ENCODE assay signal across 9 cellular contexts in the genomic region with DNA sequence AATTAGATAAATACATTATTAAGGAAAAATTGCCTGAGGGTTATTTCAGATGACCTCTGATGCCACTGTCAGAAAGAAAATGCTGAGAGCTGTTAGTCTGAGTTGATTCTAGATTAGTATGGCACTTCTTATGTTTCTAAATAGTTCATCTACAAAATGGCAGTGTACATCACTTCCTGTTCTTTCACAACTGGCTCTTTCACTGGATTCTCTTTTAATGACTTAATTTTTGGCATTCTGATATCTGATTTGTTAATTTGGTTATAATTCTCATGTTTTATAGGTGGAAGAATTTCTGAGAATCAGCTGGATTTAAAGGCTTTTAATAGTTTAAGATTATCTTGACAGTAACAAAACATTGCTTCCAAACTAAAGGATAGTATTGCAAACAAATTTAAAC. TPM values are rescaled to one million over a fixed set of nuclear protein-coding genes. Genes with fewer than 3 reads are reported as not detected.
DNase-seq lines count a peak whose midpoint lies in the region; ATAC-seq and TF ChIP-seq lines count a peak whose summit lies in the region.
"Had no signal": no experiment of that assay in that cellular context is flagged by ENCODE, and none has a peak within 500 bp of the region (broad histone marks: within the 10 kb centered on the region; RNA-seq: fewer than 3 reads in every experiment).

No MANE protein-coding gene starts in this region.

- no peaks in the 10 kb centered on the region; the same call in 1 of the 2 replicates for H3K27me3 Mint-ChIP-seq in HFFc6 (ENCODE audit: insufficient read depth)
- H3K27me3 Mint-ChIP-seq in MCF 10A (ENCODE audit: insufficient read depth, unreplicated experiment): no peaks in the 10 kb centered on the region
- H3K27me3 Mint-ChIP-seq in stimulated activated memory B cell treated with anti-CD40 and anti-IgM and Interleukin-4, amounts not matched to agents 10 μg/mL and 1 μg/mL and 100 μg/mL, for 72 hours: no peaks in the 10 kb centered on the region
- H3K27me3 Mint-ChIP-seq in stimulated activated naive B cell treated with anti-CD40 and anti-IgM and Interleukin-4, amounts not matched to agents 10 μg/mL and 1 μg/mL and 100 μg/mL, for 72 hours: no peaks in the 10 kb centered on the region

- H3K79me1 ChIP-seq in mesenchymal stem cell (replicated peaks; ENCODE audit: low read length, poor library complexity, severe bottlenecking): no peaks in the 10 kb centered on the region

- BruUV-seq in MCF 10A (replicated peaks; lab: Mats Ljungman, UMichigan): no TSS peak

- H3K36me3 Mint-ChIP-seq in HFFc6 (ENCODE audit: low read depth) (peaks cover 13% of the 10 kb centered on the region), MCF 10A (ENCODE audit: insufficient read depth, unreplicated experiment) (peaks cover 33% of the 10 kb centered on the region)
- H3K36me3 Mint-ChIP-seq in stimulated activated memory B cell treated with anti-CD40 and anti-IgM and Interleukin-4, amounts not matched to agents 10 μg/mL and 1 μg/mL and 100 μg/mL, for 72 hours: peaks cover 8% of the 10 kb centered on the region
- peaks cover 10 to 11% of the 10 kb centered on the region in 2 donors for H3K36me3 Mint-ChIP-seq in stimulated activated naive B cell treated with anti-CD40 and anti-IgM and Interleukin-4, amounts not matched to agents 10 μg/mL and 1 μg/mL and 100 μg/mL, for 72 hours

- no peak overlapping the region for H3K9ac ChIP-seq in BLaER1
- H3K9ac ChIP-seq in mesenchymal stem cell (ENCODE audit: low read length): peak overlapping the region; percentile 65

- no peak overlapping the region for H4K8ac ChIP-seq in mesenchymal stem cell (ENCODE audit: low read length)

- H3K4ac ChIP-seq in mesenchymal stem cell (ENCODE audit: low read depth in 1 of 2, low read length in 2 of 2): no peak overlapping the region

- CTCF ChIA-PET in MCF 10A (lab: Yijun Ruan, JAX): interaction anchor here (0.7 to 2.2 kb wide), 2 partner anchors 12 to 23 kb away, joined by 3 to 9 read pairs; no protein-coding TSS in a partner anchor

- H2BK12ac ChIP-seq in mesenchymal stem cell (ENCODE audit: low read length in 2 of 2): no peak overlapping the region

- H4K20me1 ChIP-seq in BLaER1: peaks cover 71% of the 10 kb centered on the region

- H3K4me2 ChIP-seq in BLaER1: peak overlapping the region; percentile 93
- H3K4me2 ChIP-seq in mesenchymal stem cell (ENCODE audit: low read length, poor library complexity, severe bottlenecking): no peak overlapping the region

- H3K4me3 Mint-ChIP-seq in HFFc6: peak overlapping the region; percentile 98
- peak overlapping the region; percentile 96 for H3K4me3 Mint-ChIP-seq in MCF 10A (ENCODE audit: unreplicated experiment)
- H3K4me3 Mint-ChIP-seq in stimulated activated memory B cell treated with anti-CD40 and anti-IgM and Interleukin-4, amounts not matched to agents 10 μg/mL and 1 μg/mL and 100 μg/mL, for 72 hours: no peak overlapping the region
- no peak overlapping the region for H3K4me3 Mint-ChIP-seq in stimulated activated naive B cell treated with anti-CD40 and anti-IgM and Interleukin-4, amounts not matched to agents 10 μg/mL and 1 μg/mL and 100 μg/mL, for 72 hours

- H3K4me1 ChIP-seq in BLaER1 (peaks cover 27% of the 10 kb centered on the region), mesenchymal stem cell (ENCODE audit: control insufficient read depth, insufficient read depth, low read depth, low read length) (peaks cover 1% of the 10 kb centered on the region)

- no peak overlapping the region for H4K91ac ChIP-seq in mesenchymal stem cell (ENCODE audit: low read length)

- H3K18ac ChIP-seq in mesenchymal stem cell (ENCODE audit: low read depth in 1 of 2, low read length in 2 of 2): no peak overlapping the region

- no peak overlapping the region for H2AFZ ChIP-seq in mesenchymal stem cell (ENCODE audit: low read depth, low read length)

- intact Hi-C loops in MCF 10A (cut with micrococcal nuclease): loop anchor here (10.0 kb wide), 1 partner anchor 51 kb away; no protein-coding TSS in a partner anchor

- H3K4me1 Mint-ChIP-seq in HFFc6 (ENCODE audit: low read depth) (peaks cover 41% of the 10 kb centered on the region), MCF 10A (ENCODE audit: insufficient read depth, unreplicated experiment) (peaks cover 26% of the 10 kb centered on the region)
- H3K4me1 Mint-ChIP-seq in stimulated activated memory B cell treated with anti-CD40 and anti-IgM and Interleukin-4, amounts not matched to agents 10 μg/mL and 1 μg/mL and 100 μg/mL, for 72 hours: peaks cover 52% of the 10 kb centered on the region
- peaks cover 14 to 49% of the 10 kb centered on the region in 2 donors for H3K4me1 Mint-ChIP-seq in stimulated activated naive B cell treated with anti-CD40 and anti-IgM and Interleukin-4, amounts not matched to agents 10 μg/mL and 1 μg/mL and 100 μg/mL, for 72 hours

- no peak overlapping the region for H2AK5ac ChIP-seq in mesenchymal stem cell (ENCODE audit: low read length, severe bottlenecking)

- in situ Hi-C loops in ACHN (cut with HindIII; ENCODE audit: low pct_ligation_motif_present, low pct_unique_long_range_greater_than_20kb, low sequenced_read_pairs): no loop called here

- H2BK15ac ChIP-seq in mesenchymal stem cell (ENCODE audit: low read depth, poor library complexity, severe bottlenecking): no peak overlapping the region

- H3K9me3 ChIP-seq in BLaER1 (no peaks in the 10 kb centered on the region), mesenchymal stem cell (ENCODE audit: control insufficient read depth, low read length) (no peaks in the 10 kb centered on the region)

- H3K4me3 ChIP-seq in BLaER1 (no peak overlapping the region), mesenchymal stem cell (ENCODE audit: insufficient read depth in 1 of 2, low read depth in 1 of 2, low read length in 2 of 2) (peak overlapping the region in 1 of 2 experiments; percentile 93)

- TF ChIP-seq CTCF in HFFc6 (IDR thresholded peaks at IDR 0.05): no peak
- no peak for TF ChIP-seq CTCF in MCF 10A (IDR thresholded peaks at IDR 0.05; ENCODE audit: unreplicated experiment)

- peak overlapping the region; percentile 55 for H3K27ac Mint-ChIP-seq in HFFc6
- H3K27ac Mint-ChIP-seq in MCF 10A (ENCODE audit: low read depth, unreplicated experiment): peak overlapping the region; percentile 94
- no peak overlapping the region for H3K27ac Mint-ChIP-seq in stimulated activated memory B cell treated with anti-CD40 and anti-IgM and Interleukin-4, amounts not matched to agents 10 μg/mL and 1 μg/mL and 100 μg/mL, for 72 hours
- H3K27ac Mint-ChIP-seq in stimulated activated naive B cell treated with anti-CD40 and anti-IgM and Interleukin-4, amounts not matched to agents 10 μg/mL and 1 μg/mL and 100 μg/mL, for 72 hours: no peak overlapping the region

- H3K27me3 ChIP-seq in BLaER1: no peaks in the 10 kb centered on the region
- H3K27me3 ChIP-seq in mesenchymal stem cell (ENCODE audit: control insufficient read depth in 1 of 2, insufficient read depth in 1 of 2, low read length in 2 of 2): no peaks in the 10 kb centered on the region

- no peak overlapping the region for H3K23ac ChIP-seq in mesenchymal stem cell (ENCODE audit: low read length in 2 of 2)

- H3K27ac ChIP-seq in BLaER1: no peak overlapping the region
- no peak overlapping the region for H3K27ac ChIP-seq in mesenchymal stem cell (ENCODE audit: low read length, poor library complexity, severe bottlenecking)

- H2BK5ac ChIP-seq in mesenchymal stem cell (ENCODE audit: low read depth, low read length, poor library complexity, severe bottlenecking): no peak overlapping the region

- no peak overlapping the region for H2BK120ac ChIP-seq in mesenchymal stem cell (ENCODE audit: low read depth, low read length)

- no peak overlapping the region for H3K14ac ChIP-seq in mesenchymal stem cell (ENCODE audit: low read length in 2 of 2)

- H3K36me3 ChIP-seq in BLaER1 (peaks cover 24% of the 10 kb centered on the region), mesenchymal stem cell (ENCODE audit: control insufficient read depth in 1 of 2, insufficient read depth in 2 of 2, low read depth in 1 of 2, low read length in 2 of 2) (peaks cover 1 to 6% of the 10 kb centered on the region in 2 experiments)

- DNase-seq in HFFc6 (no peak), MCF 10A (ENCODE audit: unreplicated experiment) (no peak), mesenchymal stem cell (peak; percentile 63), ACHN (no peak)
- DNase-seq in stimulated activated naive B cell treated with anti-CD40 and anti-IgM and Interleukin-4, amounts not matched to agents 10 μg/mL and 1 μg/mL and 100 μg/mL, for 72 hours: no peak
- DNase-seq: activated CD8-positive, alpha-beta memory T cell treated with anti-CD3 and anti-CD28 coated beads, Interleukin-2, amount 50 U/mL, for 48 hours had no signal

- POLR2A ChIA-PET in MCF 10A (lab: Yijun Ruan, JAX): interaction anchor here (0.6 to 3.9 kb wide), 11 partner anchors 9 to 673 kb away, joined by 3 to 24 read pairs (median 4); a partner anchor contains a TSS

- no peak for ATAC-seq in stimulated activated memory B cell treated with anti-CD40 and anti-IgM and Interleukin-4, amounts not matched to agents 10 μg/mL and 1 μg/mL and 100 μg/mL, for 72 hours
- no peak for ATAC-seq in GM18868 (IDR thresholded peaks at IDR 0.05; ENCODE audit: unreplicated experiment)
- no peak for ATAC-seq in stimulated activated naive B cell treated with anti-CD40 and anti-IgM and Interleukin-4, amounts not matched to agents 10 μg/mL and 1 μg/mL and 100 μg/mL, for 72 hours (replicated peaks)

- no peaks in the 10 kb centered on the region for H3K9me3 Mint-ChIP-seq in HFFc6
- H3K9me3 Mint-ChIP-seq in MCF 10A (ENCODE audit: unreplicated experiment): no peaks in the 10 kb centered on the region
- no peaks in the 10 kb centered on the region for H3K9me3 Mint-ChIP-seq in stimulated activated memory B cell treated with anti-CD40 and anti-IgM and Interleukin-4, amounts not matched to agents 10 μg/mL and 1 μg/mL and 100 μg/mL, for 72 hours
- no peaks in the 10 kb centered on the region for H3K9me3 Mint-ChIP-seq in stimulated activated naive B cell treated with anti-CD40 and anti-IgM and Interleukin-4, amounts not matched to agents 10 μg/mL and 1 μg/mL and 100 μg/mL, for 72 hours

RNA-seq across cellular contexts. Expression of a gene that starts 3.3 kb away (rescaled TPM):
- 10 to 100 TPM; 72.0 to 82.6 (median 75.1) TPM for total RNA-seq in HFFc6 (2021; fragmentation: NEBNext Ultra II Directional; extraction: Animal tissue kit (Norgen Biotek cat#: 25700))
- total RNA-seq in MCF 10A (2022): 68.7 and 84.2 TPM in 2 replicates
- polyA plus RNA-seq in mesenchymal stem cell (2013, experiment 1 of 2): 23.2 TPM
- 23.3 TPM for polyA plus RNA-seq in mesenchymal stem cell (2013, experiment 2 of 2)

Comparison
In these comparisons a context has a peak if more than half of its experiments do, and no peak if none do; other contexts are left out.
1. H3K27ac Mint-ChIP-seq: peak in HFFc6 (single experiment) and MCF 10A (single experiment); none in stimulated activated memory B cell treated with anti-CD40 and anti-IgM and Interleukin-4, amounts not matched to agents 10 μg/mL and 1 μg/mL and 100 μg/mL, for 72 hours (single experiment) and stimulated activated naive B cell treated with anti-CD40 and anti-IgM and Interleukin-4, amounts not matched to agents 10 μg/mL and 1 μg/mL and 100 μg/mL, for 72 hours (single experiment).
2. H3K4me3 Mint-ChIP-seq: peak in HFFc6 (single experiment) and MCF 10A (single experiment); none in stimulated activated memory B cell treated with anti-CD40 and anti-IgM and Interleukin-4, amounts not matched to agents 10 μg/mL and 1 μg/mL and 100 μg/mL, for 72 hours (single experiment) and stimulated activated naive B cell treated with anti-CD40 and anti-IgM and Interleukin-4, amounts not matched to agents 10 μg/mL and 1 μg/mL and 100 μg/mL, for 72 hours (0 of 2).